29 cellular contexts compared by ENCODE assay signal in genomic region chr12:104427547-104427938, GRCh38. TPM values are rescaled to one million over a fixed set of nuclear protein-coding genes. Genes with fewer than 3 reads are reported as not detected.
DNase-seq lines count a peak whose midpoint lies in the region; ATAC-seq, FAIRE-seq and TF ChIP-seq lines count a peak whose summit lies in the region.
"Had no signal": no experiment of that assay in that cellular context is flagged by ENCODE, and none has a peak within 500 bp of the region (broad histone marks: within the 10 kb centered on the region; RNA-seq: fewer than 3 reads in every experiment).

No MANE protein-coding gene starts in this region.

- no peak overlapping the region for H2AFZ ChIP-seq in astrocyte (ENCODE audit: low read depth, low read length)
- H2AFZ ChIP-seq: GM23338, hepatocyte had no signal

- H3K4me2 ChIP-seq in astrocyte (ENCODE audit: low read length) = no peak overlapping the region
- H3K4me2 ChIP-seq: BLaER1, GM23338, hepatocyte had no signal

- H3K27me3 ChIP-seq in astrocyte (ENCODE audit: insufficient read depth, low read length) = peaks cover 39% of the 10 kb centered on the region
- H3K27me3 ChIP-seq: BLaER1, esophagus squamous epithelium, hepatocyte, testis had no signal

- peak overlapping the region; percentile 66 for H3K27ac Mint-ChIP-seq in activated T-cell treated with anti-CD3 and anti-CD28 coated beads, Interleukin-2, amount 50 U/mL, for 72 hours
- H3K27ac Mint-ChIP-seq in astrocyte (ENCODE audit: unreplicated experiment) = peak overlapping the region; percentile 29
- peak overlapping the region; percentile 24 for H3K27ac Mint-ChIP-seq in stimulated activated naive CD8-positive, alpha-beta T cell treated with anti-CD3 and anti-CD28 coated beads, Interleukin-15, Interleukin-2, amounts not matched to agents 100 ng/mL and 50 ng/mL, for 24 hours
- H3K27ac Mint-ChIP-seq: endodermal cell, GM23338 had no signal

- H3K79me2 ChIP-seq in astrocyte (ENCODE audit: insufficient read depth, low read length) = no peaks in the 10 kb centered on the region
- H3K79me2 ChIP-seq: hepatocyte had no signal

- no peaks in the 10 kb centered on the region for H3K9me3 ChIP-seq in astrocyte (ENCODE audit: insufficient read depth, low read depth, low read length)
- H3K9me3 ChIP-seq: esophagus squamous epithelium, testis had no signal

- no peaks in the 10 kb centered on the region for H3K36me3 ChIP-seq in astrocyte (ENCODE audit: insufficient read depth, low read length)
- H3K36me3 ChIP-seq: BLaER1, esophagus squamous epithelium had no signal

- no peak overlapping the region for H3K27ac ChIP-seq in astrocyte (ENCODE audit: low read depth, low read length)
- H3K27ac ChIP-seq: BLaER1, coronary artery, esophagus squamous epithelium, hepatocyte, testis had no signal

- H3K36me3 Mint-ChIP-seq in activated T-cell treated with anti-CD3 and anti-CD28 coated beads, Interleukin-2, amount 50 U/mL, for 72 hours (ENCODE audit: insufficient read depth in 2 of 2) = peaks cover 0 to 3% of the 10 kb centered on the region in 2 donors
- no peaks in the 10 kb centered on the region for H3K36me3 Mint-ChIP-seq in astrocyte (ENCODE audit: low read depth, unreplicated experiment)
- no peaks in the 10 kb centered on the region for H3K36me3 Mint-ChIP-seq in stimulated activated naive CD8-positive, alpha-beta T cell treated with anti-CD3 and anti-CD28 coated beads, Interleukin-15, Interleukin-2, amounts not matched to agents 100 ng/mL and 50 ng/mL, for 24 hours (ENCODE audit: low read depth)

- H3K4me3 ChIP-seq in astrocyte (ENCODE audit: insufficient read depth, low read depth, low read length) = no peak overlapping the region
- H3K4me3 ChIP-seq: BLaER1, coronary artery, esophagus squamous epithelium, GM23338, hepatocyte, testis had no signal

- peaks cover 3 to 11% of the 10 kb centered on the region in 2 donors for H3K9me3 Mint-ChIP-seq in activated T-cell treated with anti-CD3 and anti-CD28 coated beads, Interleukin-2, amount 50 U/mL, for 72 hours
- H3K9me3 Mint-ChIP-seq in astrocyte (ENCODE audit: unreplicated experiment) = peaks cover 6% of the 10 kb centered on the region
- peaks cover 4% of the 10 kb centered on the region for H3K9me3 Mint-ChIP-seq in stimulated activated naive CD8-positive, alpha-beta T cell treated with anti-CD3 and anti-CD28 coated beads, Interleukin-15, Interleukin-2, amounts not matched to agents 100 ng/mL and 50 ng/mL, for 24 hours

- no peak for TF ChIP-seq CTCF in GM20000 (IDR thresholded peaks at IDR 0.05; ENCODE audit: extremely low read depth, missing control alignments)
- no peak for TF ChIP-seq CTCF in astrocyte (IDR thresholded peaks at IDR 0.05; ENCODE audit: insufficient read depth, low read depth, low read length)

- H3K4me1 Mint-ChIP-seq in activated T-cell treated with anti-CD3 and anti-CD28 coated beads, Interleukin-2, amount 50 U/mL, for 72 hours (ENCODE audit: low read depth) = peaks cover 34% of the 10 kb centered on the region
- peaks cover 12% of the 10 kb centered on the region for H3K4me1 Mint-ChIP-seq in astrocyte (ENCODE audit: low read depth, unreplicated experiment)
- H3K4me1 Mint-ChIP-seq in stimulated activated naive CD8-positive, alpha-beta T cell treated with anti-CD3 and anti-CD28 coated beads, Interleukin-15, Interleukin-2, amounts not matched to agents 100 ng/mL and 50 ng/mL, for 24 hours (ENCODE audit: low read depth) = peaks cover 36% of the 10 kb centered on the region
- H3K4me1 Mint-ChIP-seq: GM23338 had no signal

- peak; percentile 32 to 55 for DNase-seq in activated T-cell treated with anti-CD3 and anti-CD28 coated beads, Interleukin-2, amount 50 U/mL, for 72 hours
- no peak for DNase-seq in activated T-cell treated with anti-CD3 and anti-CD28 coated beads, Interleukin-2, amount 50 U/mL, for 1 hour
- DNase-seq in GM20000 (ENCODE audit: low spot score) (peak; percentile 20), astrocyte (ENCODE audit: low read depth) (no peak), SHP77 treated with DMSO at 0.1 percent for 48 hours (lab: John Stamatoyannopoulos, UW) (no peak), SHP77 (lab: John Stamatoyannopoulos, UW) (no peak)
- DNase-seq: ACHN; activated gamma-delta T cell; amygdala; Calu3; endodermal cell; esophagus squamous epithelium; mesendoderm; NCI-H1436; NCI-H510A; nucleus accumbens; SIG-M5; stimulated activated CD4-positive, alpha-beta T cell treated with anti-CD3 and anti-CD28 coated beads, Interleukin-2, amount 100 ng/mL, for 24 hours; testis had no signal

- ATAC-seq in activated T-cell treated with anti-CD3 and anti-CD28 coated beads, Interleukin-2, amount 50 U/mL, for 72 hours (replicated peaks in 1 of 2) = peak; percentile 98
- ATAC-seq in HG02870 (IDR thresholded peaks at IDR 0.05; ENCODE audit: unreplicated experiment) = no peak
- ATAC-seq: GM23338 had no signal

- no peak overlapping the region for H3K9ac ChIP-seq in astrocyte (ENCODE audit: low read length)
- H3K9ac ChIP-seq: BLaER1 had no signal

- no peaks in the 10 kb centered on the region for H4K20me1 ChIP-seq in astrocyte (ENCODE audit: insufficient read depth, low read length)
- H4K20me1 ChIP-seq: BLaER1 had no signal

- no peaks in the 10 kb centered on the region for H3K27me3 Mint-ChIP-seq in activated T-cell treated with anti-CD3 and anti-CD28 coated beads, Interleukin-2, amount 50 U/mL, for 72 hours (ENCODE audit: low read depth)
- peaks cover 13% of the 10 kb centered on the region for H3K27me3 Mint-ChIP-seq in astrocyte (ENCODE audit: low read depth, unreplicated experiment)
- H3K27me3 Mint-ChIP-seq in stimulated activated naive CD8-positive, alpha-beta T cell treated with anti-CD3 and anti-CD28 coated beads, Interleukin-15, Interleukin-2, amounts not matched to agents 100 ng/mL and 50 ng/mL, for 24 hours = no peaks in the 10 kb centered on the region

- H3K4me3 Mint-ChIP-seq in activated T-cell treated with anti-CD3 and anti-CD28 coated beads, Interleukin-2, amount 50 U/mL, for 72 hours = no peak overlapping the region
- no peak overlapping the region for H3K4me3 Mint-ChIP-seq in astrocyte (ENCODE audit: unreplicated experiment)
- H3K4me3 Mint-ChIP-seq in stimulated activated naive CD8-positive, alpha-beta T cell treated with anti-CD3 and anti-CD28 coated beads, Interleukin-15, Interleukin-2, amounts not matched to agents 100 ng/mL and 50 ng/mL, for 24 hours = no peak overlapping the region
- H3K4me3 Mint-ChIP-seq: endodermal cell, GM23338 had no signal

- FAIRE-seq in astrocyte (lab: Jason Lieb, UNC) = no peak
- FAIRE-seq: bronchial epithelial cell, frontal cortex, GM12892, urothelium cell line had no signal

- H3K4me1 ChIP-seq in astrocyte (ENCODE audit: insufficient read depth, low read length) = no peaks in the 10 kb centered on the region
- H3K4me1 ChIP-seq: BLaER1, esophagus squamous epithelium, testis had no signal

RNA-seq across cellular contexts. Expression of gene CHST11, which starts 29.2 kb away (rescaled TPM):
- 10 to 100 TPM; 47.2 to 57.7 TPM for total RNA-seq in activated T-cell treated with anti-CD3 and anti-CD28 coated beads, Interleukin-2, amount 50 U/mL, for 72 hours
- 30.0 and 30.2 TPM in 2 replicates for total RNA-seq in astrocyte

Comparison
In these comparisons a context has a peak if more than half of its experiments do, and no peak if none do; other contexts are left out.
1. DNase-seq: peak in activated T-cell treated with anti-CD3 and anti-CD28 coated beads, Interleukin-2, amount 50 U/mL, for 72 hours (2 of 2) and GM20000 (single experiment); none in activated T-cell treated with anti-CD3 and anti-CD28 coated beads, Interleukin-2, amount 50 U/mL, for 1 hour (single experiment), astrocyte (single experiment), SHP77 treated with DMSO at 0.1 percent for 48 hours (single experiment) and SHP77 (0 of 2).
2. Peak in every context shown above with its lines, with median percentiles within 50 percentile points of each other: H3K27ac Mint-ChIP-seq.